Comparison of ENCODE assay signal across 8 cellular contexts in genomic region chr12:30696103-30696408, GRCh38. TPM values are rescaled to one million over a fixed set of nuclear protein-coding genes. Genes with fewer than 3 reads are reported as not detected.
A peak's percentile ranks its signal among the peaks of the same experiment; 100 is the strongest.
DNase-seq lines count a peak whose midpoint lies in the region; ATAC-seq, FAIRE-seq and TF ChIP-seq lines count a peak whose summit lies in the region.

No MANE protein-coding gene starts in this region.

- H3K36me3 ChIP-seq in HUES48 (ENCODE audit: control insufficient read depth, insufficient read depth, low read length) (no peaks in the 10 kb centered on the region), neuronal stem cell (replicated peaks in 1 of 2; ENCODE audit: control insufficient read depth in 2 of 2, insufficient read depth in 2 of 2, low read length in 2 of 2) (no peaks in the 10 kb centered on the region)

- DNase-seq in AG10803 (ENCODE audit: low read depth) (no peak), coronary artery (ENCODE audit: low spot score) (no peak), neuronal stem cell (ENCODE audit: low spot score) (no peak), GM13977 (ENCODE audit: low spot score) (no peak), iPS-NIHi11 (ENCODE audit: low spot score) (no peak), frontal cortex (ENCODE audit: low spot score in 2 of 2) (no peak)

- no peak overlapping the region for H2BK5ac ChIP-seq in neuronal stem cell (ENCODE audit: low read length)

- peak overlapping the region; percentile 97 for H3K4me3 ChIP-seq in AG10803 (ENCODE audit: low read length)
- H3K4me3 ChIP-seq in HUES48 (ENCODE audit: low read depth, low read length) = peak overlapping the region; percentile 91
- H3K4me3 ChIP-seq in coronary artery = peak overlapping the region; percentile 90
- H3K4me3 ChIP-seq in neuronal stem cell (ENCODE audit: low read length in 2 of 2) = peak overlapping the region; percentile 71 to 92

- H3K9me3 ChIP-seq in HUES48 (ENCODE audit: control insufficient read depth, insufficient read depth, low read length) (no peaks in the 10 kb centered on the region), neuronal stem cell (replicated peaks in 1 of 2; ENCODE audit: control insufficient read depth in 2 of 2, insufficient read depth in 1 of 2, low read depth in 1 of 2, low read length in 2 of 2) (no peaks in the 10 kb centered on the region)

- peak overlapping the region; percentile 41 for H3K18ac ChIP-seq in neuronal stem cell (ENCODE audit: low read length)

- H3K4ac ChIP-seq in neuronal stem cell (ENCODE audit: low read length) = no peak overlapping the region

- peaks cover 6% of the 10 kb centered on the region for H3K79me1 ChIP-seq in neuronal stem cell (ENCODE audit: low read depth, low read length)

- H3K27ac ChIP-seq in HUES48 (ENCODE audit: low read depth, low read length) = peak overlapping the region; percentile 70
- peak overlapping the region; percentile 68 to 87 for H3K27ac ChIP-seq in coronary artery
- no peak overlapping the region for H3K27ac ChIP-seq in neuronal stem cell (replicated peaks; ENCODE audit: low read length)

- in situ Hi-C loops in GM13977 (cut with MboI; ENCODE audit: low pct_unique_long_range_greater_than_20kb, low sequenced_read_pairs, unreplicated experiment) = no loop called here

- H2BK15ac ChIP-seq in neuronal stem cell (ENCODE audit: low read length) = no peak overlapping the region

- peak overlapping the region; percentile 84 for H2AFZ ChIP-seq in neuronal stem cell (ENCODE audit: low read length)

- no peak overlapping the region for H2BK120ac ChIP-seq in neuronal stem cell (ENCODE audit: low read depth, low read length)

- H2BK12ac ChIP-seq in neuronal stem cell (ENCODE audit: low read length) = no peak overlapping the region

- peak; percentile 27 for ATAC-seq in GM21367 (IDR thresholded peaks at IDR 0.05; ENCODE audit: unreplicated experiment)

- no peak overlapping the region for H4K91ac ChIP-seq in neuronal stem cell (ENCODE audit: low read depth, low read length, poor library complexity)

- no peak overlapping the region for H3K14ac ChIP-seq in neuronal stem cell (ENCODE audit: low read length)

- H4K8ac ChIP-seq in neuronal stem cell (ENCODE audit: low read depth, low read length) = no peak overlapping the region

- peak overlapping the region; percentile 86 for H3K4me2 ChIP-seq in neuronal stem cell (ENCODE audit: insufficient read depth, low read length, poor library complexity, severe bottlenecking)

- H3K4me1 ChIP-seq in HUES48 (ENCODE audit: control insufficient read depth, insufficient read depth, low read length) (peaks cover 27% of the 10 kb centered on the region), neuronal stem cell (ENCODE audit: control insufficient read depth in 2 of 2, insufficient read depth in 1 of 2, low read depth in 1 of 2, low read length in 2 of 2) (peaks cover 0 to 8% of the 10 kb centered on the region in 2 donors)

- whole genome bisulfite sequencing in neuronal stem cell (ENCODE audit: extremely low coverage in 2 of 2, insufficient read length in 2 of 2, insufficient replicate concordance in 1 of 2), 2 donors = no CpG with 5 or more reads among the region's 6 CpGs

- H2AK5ac ChIP-seq in neuronal stem cell (ENCODE audit: low read depth, low read length) = no peak overlapping the region

- TF ChIP-seq CTCF in AG10803 (conservative IDR thresholded peaks at IDR 0.05; ENCODE audit: low read length) = no peak
- no peak for TF ChIP-seq CTCF in coronary artery (IDR thresholded peaks at IDR 0.05)
- no peak for TF ChIP-seq CTCF in GM13977 (IDR thresholded peaks at IDR 0.05; ENCODE audit: extremely low read depth, insufficient read depth, missing control alignments)

- no peak overlapping the region for H3K9ac ChIP-seq in HUES48 (ENCODE audit: low read depth, low read length)
- H3K9ac ChIP-seq in neuronal stem cell (ENCODE audit: low read depth, low read length, poor library complexity) = no peak overlapping the region

- H3K27me3 ChIP-seq in HUES48 (ENCODE audit: control insufficient read depth, insufficient read depth, low read length) = no peaks in the 10 kb centered on the region
- no peaks in the 10 kb centered on the region for H3K27me3 ChIP-seq in neuronal stem cell (ENCODE audit: control insufficient read depth in 3 of 3, insufficient read depth in 3 of 3, low read depth in 1 of 3, low read length in 3 of 3)

- H3K23ac ChIP-seq in neuronal stem cell (ENCODE audit: low read depth, low read length, poor library complexity) = no peak overlapping the region

- FAIRE-seq in frontal cortex (lab: Jason Lieb, UNC) = no peak

RNA-seq across cellular contexts. Expression of gene IPO8, which starts 0.4 kb away (rescaled TPM):
- polyA plus RNA-seq in neuronal stem cell (2013, experiment 1 of 2) = 18.0 TPM
- polyA plus RNA-seq in neuronal stem cell (2013, experiment 2 of 2) = 18.4 TPM
- total RNA-seq in frontal cortex = 31.8 TPM

RNA-seq across cellular contexts. Expression of gene CAPRIN2, which starts 58.7 kb away (rescaled TPM):
- 33.9 TPM for polyA plus RNA-seq in neuronal stem cell (2013, experiment 1 of 2)
- polyA plus RNA-seq in neuronal stem cell (2013, experiment 2 of 2) = 33.2 TPM
- 30.6 TPM for total RNA-seq in frontal cortex
